10 cellular contexts compared by ENCODE assay signal in the genomic region with DNA sequence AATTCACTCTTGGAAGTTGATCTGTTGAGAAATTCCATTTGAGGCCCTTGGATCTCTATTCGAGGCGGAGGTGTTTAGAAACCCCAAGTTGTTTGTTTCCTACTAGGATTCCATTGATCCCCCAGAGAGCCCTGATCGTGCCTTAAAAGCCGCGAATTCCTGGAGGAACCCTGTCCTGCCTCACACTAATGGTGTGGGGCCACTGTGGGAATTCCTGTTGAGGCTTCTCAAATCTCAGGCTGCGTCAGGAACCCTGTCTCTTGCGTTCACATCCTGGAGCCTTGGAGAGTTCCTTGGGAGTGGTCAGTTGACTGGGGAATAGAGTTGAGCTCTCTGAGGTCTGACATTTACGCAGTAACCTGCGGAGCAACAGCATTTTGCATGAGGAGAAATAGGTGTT. TPM values are rescaled to one million over a fixed set of nuclear protein-coding genes. Genes with fewer than 3 reads are reported as not detected.
DNase-seq lines count a peak whose midpoint lies in the region; ATAC-seq, FAIRE-seq and TF ChIP-seq lines count a peak whose summit lies in the region.
"Had no signal": no experiment of that assay in that cellular context is flagged by ENCODE, and none has a peak within 500 bp of the region (broad histone marks: within the 10 kb centered on the region; RNA-seq: fewer than 3 reads in every experiment).

No MANE protein-coding gene starts in this region.

- H3K27ac ChIP-seq in CD8-positive, alpha-beta memory T cell (ENCODE audit: low read depth, low read length), result no peak overlapping the region
- H3K27ac ChIP-seq in parathyroid adenoma (no peak overlapping the region), WERI-Rb-1 (no peak overlapping the region)

- peaks cover 0 to 4% (median 0%) of the 10 kb centered on the region in 3 donors for H3K36me3 Mint-ChIP-seq in CD8-positive, alpha-beta memory T cell
- H3K36me3 Mint-ChIP-seq in T-cell, result no peaks in the 10 kb centered on the region

- H2AFZ ChIP-seq in parathyroid adenoma, result peak overlapping the region; percentile 77

- no peak for DNase-seq in CD8-positive, alpha-beta memory T cell
- DNase-seq in T-cell (no peak), foreskin fibroblast (peak in 1 of 2 donors; percentile 52), GM19239 (ENCODE audit: insufficient read length, low spot score) (no peak), middle frontal gyrus (ENCODE audit: extremely low spot score, low spot score) (no peak), WERI-Rb-1 (no peak)
- DNase-seq: T1000 had no signal

- CTCF ChIA-PET in CD8-positive, alpha-beta memory T cell (lab: Charles Lee), result interaction anchor here (1.2 kb wide), 1 partner anchor 182 kb away, joined by 3 read pairs; no protein-coding TSS in a partner anchor
- CTCF ChIA-PET in T-cell (lab: Charles Lee), result no interaction called here

- H3K4me1 Mint-ChIP-seq in CD8-positive, alpha-beta memory T cell, result peaks cover 20 to 24% (median 22%) of the 10 kb centered on the region in 3 donors
- H3K4me1 Mint-ChIP-seq in T-cell, result peaks cover 17 to 23% (median 23%) of the 10 kb centered on the region in 3 donors

- H3K4me3 Mint-ChIP-seq in CD8-positive, alpha-beta memory T cell, result peak overlapping the region in 5 of 7 donors; percentile 86 to 96 (median 91)
- H3K4me3 Mint-ChIP-seq in T-cell, result peak overlapping the region; percentile 83 to 93 (median 88)

- H3K27me3 Mint-ChIP-seq in CD8-positive, alpha-beta memory T cell, result peaks cover 29 to 42% of the 10 kb centered on the region in 2 donors
- H3K27me3 Mint-ChIP-seq in T-cell, result peaks cover 39 to 42% of the 10 kb centered on the region in 2 donors

- peaks cover 4% of the 10 kb centered on the region for H3K4me1 ChIP-seq in CD8-positive, alpha-beta memory T cell (ENCODE audit: insufficient read depth, low read length)
- no peaks in the 10 kb centered on the region for H3K4me1 ChIP-seq in parathyroid adenoma

- peaks cover 12% of the 10 kb centered on the region for H3K79me2 ChIP-seq in parathyroid adenoma

- POLR2A ChIA-PET in CD8-positive, alpha-beta memory T cell (lab: Charles Lee), result no interaction called here
- POLR2A ChIA-PET in T-cell (lab: Charles Lee), result interaction anchor here in 1 of 2 donors (0.5 kb wide), 1 partner anchor 18 kb away, joined by 3 read pairs; no protein-coding TSS in a partner anchor

- H3K9me3 Mint-ChIP-seq in CD8-positive, alpha-beta memory T cell, result no peaks in the 10 kb centered on the region
- no peaks in the 10 kb centered on the region for H3K9me3 Mint-ChIP-seq in T-cell

- H3K9ac ChIP-seq in parathyroid adenoma, result no peak overlapping the region

- no peaks in the 10 kb centered on the region for H3K36me3 ChIP-seq in CD8-positive, alpha-beta memory T cell (ENCODE audit: insufficient read depth, low read length)
- no peaks in the 10 kb centered on the region for H3K36me3 ChIP-seq in parathyroid adenoma (ENCODE audit: control insufficient read depth, insufficient read depth, low read length)
- H3K36me3 ChIP-seq in WERI-Rb-1, result no peaks in the 10 kb centered on the region; the same call in 1 of the 2 replicates
- H3K36me3 ChIP-seq: tibial nerve had no signal

- H3K27me3 ChIP-seq in CD8-positive, alpha-beta memory T cell (ENCODE audit: insufficient read depth, low read length, poor library complexity, severe bottlenecking), result peaks cover 9% of the 10 kb centered on the region
- no peaks in the 10 kb centered on the region for H3K27me3 ChIP-seq in parathyroid adenoma (ENCODE audit: control insufficient read depth, insufficient read depth, low read length)
- H3K27me3 ChIP-seq in WERI-Rb-1 (ENCODE audit: insufficient read depth, low read depth, severe bottlenecking), result no peaks in the 10 kb centered on the region
- H3K27me3 ChIP-seq: tibial nerve had no signal

- ATAC-seq in T-cell (replicated peaks in 1 of 4), result no peak
- no peak for ATAC-seq in HG02610 (IDR thresholded peaks at IDR 0.05; ENCODE audit: unreplicated experiment)

- H3K4me2 ChIP-seq in parathyroid adenoma (ENCODE audit: low read length), result peak overlapping the region; percentile 73

- TF ChIP-seq CTCF in foreskin fibroblast (IDR thresholded peaks at IDR 0.05; ENCODE audit: low read depth, low read length) (no peak), parathyroid adenoma (IDR thresholded peaks at IDR 0.05) (no peak), WERI-Rb-1 (IDR thresholded peaks at IDR 0.05; ENCODE audit: low read depth, low read length) (no peak)

- no peak overlapping the region for H3K4me3 ChIP-seq in CD8-positive, alpha-beta memory T cell (ENCODE audit: low read length)
- peak overlapping the region; percentile 2 to 92 for H3K4me3 ChIP-seq in foreskin fibroblast (ENCODE audit: low read depth in 1 of 2, low read length in 2 of 2)
- H3K4me3 ChIP-seq in parathyroid adenoma (ENCODE audit: low read depth, low read length), result peak overlapping the region; percentile 76
- no peak overlapping the region for H3K4me3 ChIP-seq in WERI-Rb-1 (ENCODE audit: low read depth, low read length)

- no peak for FAIRE-seq in GM19239 (lab: Jason Lieb, UNC)

- H3K27ac Mint-ChIP-seq in CD8-positive, alpha-beta memory T cell, result peak overlapping the region in 3 of 8 donors; percentile 24 to 86 (median 70)
- H3K27ac Mint-ChIP-seq in T-cell, result no peak overlapping the region

- H3K9me3 ChIP-seq in CD8-positive, alpha-beta memory T cell (ENCODE audit: low read length), result no peaks in the 10 kb centered on the region
- H3K9me3 ChIP-seq in parathyroid adenoma (ENCODE audit: control insufficient read depth, low read length), result no peaks in the 10 kb centered on the region
- H3K9me3 ChIP-seq in WERI-Rb-1 (ENCODE audit: severe bottlenecking), result no peaks in the 10 kb centered on the region
- H3K9me3 ChIP-seq: tibial nerve had no signal

RNA-seq across cellular contexts. Expression of gene CFAP69, which starts 1.2 kb away (rescaled TPM):
- under 1 TPM; 0.53 to 0.81 TPM for total RNA-seq in CD8-positive, alpha-beta memory T cell
- not detected for polyA plus RNA-seq in CD8-positive, alpha-beta memory T cell
- under 1 TPM in 4 of 5 donors, not detected in 1; 0.20 to 0.64 (median 0.41) TPM for total RNA-seq in T-cell

RNA-seq across cellular contexts. Expression of gene STEAP2, which starts 34.6 kb away (rescaled TPM):
- not detected for total RNA-seq in CD8-positive, alpha-beta memory T cell
- polyA plus RNA-seq in CD8-positive, alpha-beta memory T cell, result 0.15 TPM
- under 1 TPM in 2 of 5 donors, not detected in 3; 0.19 to 0.20 TPM for total RNA-seq in T-cell

Comparison
In these comparisons a context has a peak if more than half of its experiments do, and no peak if none do; other contexts are left out.
1. H3K4me3 ChIP-seq: peak in foreskin fibroblast (2 of 2) and parathyroid adenoma (single experiment); none in CD8-positive, alpha-beta memory T cell (single experiment) and WERI-Rb-1 (single experiment).